Comparison of ENCODE assay signal across 23 cellular contexts in genomic region chr7:41328131-41328530, GRCh38.
DNase-seq lines count a peak whose midpoint lies in the region; ATAC-seq and TF ChIP-seq lines count a peak whose summit lies in the region.
"Had no signal": no experiment of that assay in that cellular context is flagged by ENCODE, and none has a peak within 500 bp of the region (broad histone marks: within the 10 kb centered on the region; RNA-seq: fewer than 3 reads in every experiment).

No MANE protein-coding gene starts in this region.

- H3K4me1 ChIP-seq in SK-N-SH (ENCODE audit: control insufficient read depth in 1 of 2, insufficient read depth in 2 of 2, low read depth in 1 of 2, low read length in 1 of 2), result peaks cover 6 to 15% of the 10 kb centered on the region in 2 experiments; a peak in 2 of 4 replicates

- WGBS in SK-N-SH (ENCODE audit: low lambda C conversion rate), result 55% methylated on average over 3 of the region's 3 CpGs

- peak overlapping the region; percentile 13; the same call in 1 of the 2 replicates for H3K4me2 ChIP-seq in SK-N-SH
- H3K4me2 ChIP-seq: BLaER1, PC-9 had no signal

- peak overlapping the region; percentile 15; the same call in 1 of the 2 replicates for H3K9ac ChIP-seq in SK-N-SH
- H3K9ac ChIP-seq: BLaER1 had no signal

- peak overlapping the region; percentile 29 to 49; a peak in 3 of 4 replicates for H3K27ac ChIP-seq in SK-N-SH (ENCODE audit: low read depth in 2 of 2, low read length in 1 of 2)
- H3K27ac ChIP-seq: BLaER1, PC-9, SJSA1 had no signal

- CTCF ChIA-PET in SK-N-SH (lab: Yijun Ruan, JAX), result interaction anchor here (1.1 kb wide), 1 partner anchor 9 kb away, joined by 4 read pairs; no protein-coding TSS in a partner anchor

- peak; percentile 24 for DNase-seq in EL
- DNase-seq in SK-N-SH, result peak; percentile 24
- DNase-seq in fibroblast of the aortic adventitia (ENCODE audit: low read depth), result peak; percentile 55
- no peak for DNase-seq in stimulated activated naive CD4-positive, alpha-beta T cell (lab: John Stamatoyannopoulos, UW)
- DNase-seq: CD4-positive, alpha-beta T cell; HCEC 1CT; KBM-7; MV-4-11; NCI-H1105 treated with DMSO at 0.1 percent for 48 hours; NCI-H2029; NCI-H446; NCI-H524 treated with DMSO at 0.1 percent for 48 hours; NCI-H82; PC-9; Right ventricle myocardium superior; RPMI8226; T-helper 1 cell had no signal

- H4K20me1 ChIP-seq in SK-N-SH (ENCODE audit: insufficient read depth), result no peaks in the 10 kb centered on the region
- H4K20me1 ChIP-seq: BLaER1 had no signal

- no peak for ATAC-seq in HG03045 (IDR thresholded peaks at IDR 0.05; ENCODE audit: unreplicated experiment)
- no peak for ATAC-seq in GM18502 (IDR thresholded peaks at IDR 0.05; ENCODE audit: poor library complexity, unreplicated experiment)
- ATAC-seq in HG02870 (IDR thresholded peaks at IDR 0.05; ENCODE audit: unreplicated experiment), result no peak
- ATAC-seq: GM12878 had no signal

- no peak for TF ChIP-seq RAD21 in SK-N-SH (IDR thresholded peaks at IDR 0.05; ENCODE audit: low read length)

- H3K9me3 ChIP-seq in SK-N-SH, result no peaks in the 10 kb centered on the region
- H3K9me3 ChIP-seq: BLaER1, SJSA1 had no signal

- H2AFZ ChIP-seq in SK-N-SH (ENCODE audit: low read depth), result peak overlapping the region; percentile 47
- H2AFZ ChIP-seq: PC-9 had no signal

- no peak; a peak in 1 of 4 replicates for TF ChIP-seq EP300 in SK-N-SH (IDR thresholded peaks at IDR 0.05; ENCODE audit: borderline replicate concordance in 1 of 2, low read depth in 1 of 2, low read length in 1 of 2)

- peaks cover 9% of the 10 kb centered on the region for H3F3A ChIP-seq in SK-N-SH (replicated peaks; ENCODE audit: insufficient read depth)

- H3K36me3 ChIP-seq in SK-N-SH (replicated peaks in 1 of 2; ENCODE audit: control insufficient read depth in 1 of 2, insufficient read depth in 2 of 2, low read length in 1 of 2), result no peaks in the 10 kb centered on the region
- H3K36me3 ChIP-seq: BLaER1, SJSA1 had no signal

- no peaks in the 10 kb centered on the region for H3K9me2 ChIP-seq in SK-N-SH

- H3K4me3 ChIP-seq in SK-N-SH (ENCODE audit: low read depth in 2 of 2, low read length in 1 of 2), result no peak overlapping the region
- no peak overlapping the region for H3K4me3 ChIP-seq in fibroblast of the aortic adventitia (ENCODE audit: low read depth, low read length)
- H3K4me3 ChIP-seq: BLaER1, GM12878, PC-9, SJSA1 had no signal

- H3K27me3 ChIP-seq in SK-N-SH (ENCODE audit: insufficient read depth), result no peaks in the 10 kb centered on the region
- H3K27me3 ChIP-seq: BLaER1, SJSA1 had no signal

- POLR2A ChIA-PET in SK-N-SH (lab: Yijun Ruan, JAX), result no interaction called here

- TF ChIP-seq CTCF in SK-N-SH (IDR thresholded peaks at IDR 0.05), result no peak
- TF ChIP-seq CTCF in fibroblast of the aortic adventitia (IDR thresholded peaks at IDR 0.05; ENCODE audit: insufficient read depth, low read length), result peak; percentile 11

- H3K79me2 ChIP-seq in SK-N-SH (ENCODE audit: insufficient read depth), result no peaks in the 10 kb centered on the region

TF ChIP-seq in SK-N-SH, 30 proteins besides CTCF, POLR2A, EP300 and RAD21:
- TF ChIP-seq TCF12 (IDR thresholded peaks at IDR 0.05) (peak; percentile 23; the same call in 1 of the 2 replicates), TEAD4 (IDR thresholded peaks at IDR 0.05; ENCODE audit: borderline replicate concordance, insufficient read depth) (no peak)

Comparison
In these comparisons a context has a peak if more than half of its experiments do, and no peak if none do; other contexts are left out.
1. DNase-seq: peak in EL (single experiment), SK-N-SH (single experiment) and fibroblast of the aortic adventitia (single experiment); none in stimulated activated naive CD4-positive, alpha-beta T cell (0 of 6).